ENCODE assay signal across 8 cellular contexts in genomic region chr21:44874497-44875331, GRCh38. TPM values are rescaled to one million over a fixed set of nuclear protein-coding genes. Genes with fewer than 3 reads are reported as not detected.
DNase-seq lines count a peak whose midpoint lies in the region; ATAC-seq lines count a peak whose summit lies in the region.

No MANE protein-coding gene starts in this region.

- no peak overlapping the region for H3K27ac ChIP-seq in neuronal stem cell (replicated peaks; ENCODE audit: low read length)

- no peak overlapping the region for H4K91ac ChIP-seq in neuronal stem cell (ENCODE audit: low read depth, low read length, poor library complexity)

- H3K9ac ChIP-seq in neuronal stem cell (ENCODE audit: low read depth, low read length, poor library complexity): no peak overlapping the region

- peaks cover 0 to 8% of the 10 kb centered on the region in 2 donors for H3K9me3 ChIP-seq in neuronal stem cell (replicated peaks in 1 of 2; ENCODE audit: control insufficient read depth in 2 of 2, insufficient read depth in 1 of 2, low read depth in 1 of 2, low read length in 2 of 2)

- peak overlapping the region; percentile 95 for H3K18ac ChIP-seq in neuronal stem cell (ENCODE audit: low read length)

- no peak overlapping the region for H2BK12ac ChIP-seq in neuronal stem cell (ENCODE audit: low read length)

- no peaks in the 10 kb centered on the region for H3K36me3 ChIP-seq in neuronal stem cell (replicated peaks in 1 of 2; ENCODE audit: control insufficient read depth in 2 of 2, insufficient read depth in 2 of 2, low read length in 2 of 2)

- WGBS in neuronal stem cell (ENCODE audit: extremely low coverage in 2 of 2, insufficient read length in 2 of 2, insufficient replicate concordance in 1 of 2), 2 donors: no CpG with 5 or more reads among the region's 49 CpGs

- no peak overlapping the region for H2BK120ac ChIP-seq in neuronal stem cell (ENCODE audit: low read depth, low read length)

- H2AK5ac ChIP-seq in neuronal stem cell (ENCODE audit: low read depth, low read length): peak overlapping the region; percentile 14

- H3K4me2 ChIP-seq in neuronal stem cell (ENCODE audit: insufficient read depth, low read length, poor library complexity, severe bottlenecking): peak overlapping the region; percentile 85

- peak overlapping the region; percentile 81 for H3K23ac ChIP-seq in neuronal stem cell (ENCODE audit: low read depth, low read length, poor library complexity)

- H3K27me3 ChIP-seq in neuronal stem cell (ENCODE audit: control insufficient read depth in 3 of 3, insufficient read depth in 3 of 3, low read depth in 1 of 3, low read length in 3 of 3): peaks cover 11 to 24% (median 24%) of the 10 kb centered on the region in 3 experiments

- no peak overlapping the region for H3K4ac ChIP-seq in neuronal stem cell (ENCODE audit: low read length)

- peak overlapping the region; percentile 82 to 83 for H3K4me3 ChIP-seq in neuronal stem cell (ENCODE audit: low read length in 2 of 2)

- peak; percentile 10 for DNase-seq in NCI-H146 (lab: John Stamatoyannopoulos, UW)
- no peak for DNase-seq in NCI-H146 treated with DMSO at 0.1 percent for 48 hours (lab: John Stamatoyannopoulos, UW; ENCODE audit: unreplicated experiment)
- peak; percentile 35 for DNase-seq in LHCN-M2 (ENCODE audit: low read depth)
- DNase-seq in activated T-cell treated with anti-CD3 and anti-CD28 coated beads, Interleukin-2, amount 50 U/mL, for 72 hours: peak; percentile 41 to 55
- DNase-seq in germinal center (ENCODE audit: low spot score): peak; percentile 34
- DNase-seq in neuronal stem cell (ENCODE audit: low spot score): no peak

- no peaks in the 10 kb centered on the region for H3K9me3 Mint-ChIP-seq in activated T-cell treated with anti-CD3 and anti-CD28 coated beads, Interleukin-2, amount 50 U/mL, for 72 hours

- H3K36me3 Mint-ChIP-seq in activated T-cell treated with anti-CD3 and anti-CD28 coated beads, Interleukin-2, amount 50 U/mL, for 72 hours (ENCODE audit: insufficient read depth in 2 of 2): no peaks in the 10 kb centered on the region

- no peak overlapping the region for H4K8ac ChIP-seq in neuronal stem cell (ENCODE audit: low read depth, low read length)

- peaks cover 11 to 18% of the 10 kb centered on the region in 2 donors for H3K4me1 ChIP-seq in neuronal stem cell (ENCODE audit: control insufficient read depth in 2 of 2, insufficient read depth in 1 of 2, low read depth in 1 of 2, low read length in 2 of 2)

- H3K27me3 Mint-ChIP-seq in activated T-cell treated with anti-CD3 and anti-CD28 coated beads, Interleukin-2, amount 50 U/mL, for 72 hours (ENCODE audit: low read depth): no peaks in the 10 kb centered on the region

- peak overlapping the region; percentile 26 for H2BK5ac ChIP-seq in neuronal stem cell (ENCODE audit: low read length)

- H3K4me3 Mint-ChIP-seq in activated T-cell treated with anti-CD3 and anti-CD28 coated beads, Interleukin-2, amount 50 U/mL, for 72 hours: peak overlapping the region; percentile 93 to 94

- H2BK15ac ChIP-seq in neuronal stem cell (ENCODE audit: low read length): no peak overlapping the region

- H3K27ac Mint-ChIP-seq in activated T-cell treated with anti-CD3 and anti-CD28 coated beads, Interleukin-2, amount 50 U/mL, for 72 hours: peak overlapping the region; percentile 99

- no peak overlapping the region for H3K14ac ChIP-seq in neuronal stem cell (ENCODE audit: low read length)

- H3K4me1 Mint-ChIP-seq in activated T-cell treated with anti-CD3 and anti-CD28 coated beads, Interleukin-2, amount 50 U/mL, for 72 hours (ENCODE audit: low read depth): peaks cover 44% of the 10 kb centered on the region

- peak in 1 of 2 donors; percentile 13 for ATAC-seq in activated T-cell treated with anti-CD3 and anti-CD28 coated beads, Interleukin-2, amount 50 U/mL, for 72 hours (replicated peaks in 1 of 2)
- ATAC-seq in HG03196 (IDR thresholded peaks at IDR 0.05; ENCODE audit: unreplicated experiment): no peak
- ATAC-seq in HG02884 (IDR thresholded peaks at IDR 0.05; ENCODE audit: unreplicated experiment): no peak

- H3K79me1 ChIP-seq in neuronal stem cell (ENCODE audit: low read depth, low read length): peaks cover 15% of the 10 kb centered on the region

- peak overlapping the region; percentile 95 for H2AFZ ChIP-seq in neuronal stem cell (ENCODE audit: low read length)

RNA-seq across cellular contexts. Expression of gene PTTG1IP, which starts 1.2 kb away (rescaled TPM):
- total RNA-seq in LHCN-M2 (2014; rRNA removed): 496 and 531 TPM in 2 replicates
- 689 TPM for polyA plus RNA-seq in LHCN-M2 (2012)
- total RNA-seq in activated T-cell treated with anti-CD3 and anti-CD28 coated beads, Interleukin-2, amount 50 U/mL, for 72 hours: 10 to 100 TPM; 63.9 to 70.5 TPM
- polyA plus RNA-seq in neuronal stem cell (2013, experiment 1 of 2): 134 TPM
- 131 TPM for polyA plus RNA-seq in neuronal stem cell (2013, experiment 2 of 2)

RNA-seq across cellular contexts. Expression of gene ITGB2, which starts 46.0 kb away (rescaled TPM):
- total RNA-seq in LHCN-M2 (2014; rRNA removed): 3.7 and 3.8 TPM in 2 replicates
- polyA plus RNA-seq in LHCN-M2 (2012): 25.3 TPM
- 100 to 1,000 TPM; 248 to 287 TPM for total RNA-seq in activated T-cell treated with anti-CD3 and anti-CD28 coated beads, Interleukin-2, amount 50 U/mL, for 72 hours
- polyA plus RNA-seq in neuronal stem cell (2013, experiment 1 of 2): 0.06 TPM
- 0.12 TPM for polyA plus RNA-seq in neuronal stem cell (2013, experiment 2 of 2)

RNA-seq across cellular contexts. Expression of gene SUMO3, which starts 56.9 kb away (rescaled TPM):
- 125 and 129 TPM in 2 replicates for total RNA-seq in LHCN-M2 (2014; rRNA removed)
- polyA plus RNA-seq in LHCN-M2 (2012): 171 TPM
- 10 to 100 TPM; 60.1 to 67.8 TPM for total RNA-seq in activated T-cell treated with anti-CD3 and anti-CD28 coated beads, Interleukin-2, amount 50 U/mL, for 72 hours
- 216 TPM for polyA plus RNA-seq in neuronal stem cell (2013, experiment 1 of 2)
- 212 TPM for polyA plus RNA-seq in neuronal stem cell (2013, experiment 2 of 2)

Comparison
In these comparisons a context has a peak if more than half of its experiments do, and no peak if none do; other contexts are left out.
1. DNase-seq: peak in NCI-H146 (single experiment), LHCN-M2 (single experiment), activated T-cell treated with anti-CD3 and anti-CD28 coated beads, Interleukin-2, amount 50 U/mL, for 72 hours (2 of 2) and germinal center (single experiment); none in NCI-H146 treated with DMSO at 0.1 percent for 48 hours (single experiment) and neuronal stem cell (single experiment).
2. RNA of gene ITGB2, which starts 46.0 kb away (total RNA-seq): 248 to 287 TPM in activated T-cell treated with anti-CD3 and anti-CD28 coated beads, Interleukin-2, amount 50 U/mL, for 72 hours; 3.7 to 3.8 TPM in LHCN-M2; every median in the first group is over 10 times any median in the second.